8 cellular contexts compared by ENCODE assay signal in the genomic region with DNA sequence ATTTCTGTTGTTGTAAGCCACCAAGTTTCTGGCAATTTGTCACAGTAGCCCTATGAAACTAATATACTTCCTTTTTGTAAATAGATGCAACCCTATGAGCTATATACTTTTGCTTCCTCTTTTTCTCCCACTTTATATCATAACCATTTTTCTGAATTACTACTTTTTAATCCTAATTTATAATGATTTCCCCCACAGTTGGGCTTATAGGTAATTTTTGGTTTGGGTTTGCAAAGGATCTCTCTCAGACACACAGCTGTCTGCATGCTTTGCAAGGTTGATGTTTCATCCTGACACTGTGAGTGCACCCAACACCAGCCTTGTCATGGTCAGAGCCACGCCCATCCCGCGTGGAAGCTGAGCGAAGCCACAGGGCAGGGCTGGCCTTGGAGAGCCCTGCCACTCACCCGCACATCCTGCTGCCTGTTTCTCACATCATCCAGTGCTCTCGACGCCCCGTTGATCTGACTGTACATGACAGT. TPM values are rescaled to one million over a fixed set of nuclear protein-coding genes. Genes with fewer than 3 reads are reported as not detected.
DNase-seq lines count a peak whose midpoint lies in the region; ATAC-seq and TF ChIP-seq lines count a peak whose summit lies in the region.

No MANE protein-coding gene starts in this region.

- peaks cover 77% of the 10 kb centered on the region for H3K36me3 Mint-ChIP-seq in activated CD4-positive, alpha-beta T cell treated with anti-CD3 and anti-CD28 coated beads for 36 hours (ENCODE audit: low read depth)

- no peaks in the 10 kb centered on the region for H3K9me3 Mint-ChIP-seq in activated CD4-positive, alpha-beta T cell treated with anti-CD3 and anti-CD28 coated beads for 36 hours (ENCODE audit: low read depth)

- no peaks in the 10 kb centered on the region for H3K27me3 ChIP-seq in subcutaneous abdominal adipose tissue (ENCODE audit: control insufficient read depth in 5 of 5, insufficient read depth in 4 of 5, low read length in 5 of 5)

- no peak overlapping the region for H3K4me3 Mint-ChIP-seq in activated CD4-positive, alpha-beta T cell treated with anti-CD3 and anti-CD28 coated beads for 36 hours

- no peak overlapping the region for H3K9ac ChIP-seq in subcutaneous abdominal adipose tissue (ENCODE audit: low read length in 5 of 5)

- peak; percentile 61 for ATAC-seq in activated CD4-positive, alpha-beta T cell treated with anti-CD3 and anti-CD28 coated beads for 36 hours
- peak; percentile 87 for ATAC-seq in HG02798 (IDR thresholded peaks at IDR 0.05; ENCODE audit: poor library complexity, unreplicated experiment)

- H3K4me1 ChIP-seq in subcutaneous abdominal adipose tissue (ENCODE audit: control insufficient read depth in 5 of 5, insufficient read depth in 5 of 5, low read length in 5 of 5), result peaks cover 18 to 57% (median 41%) of the 10 kb centered on the region in 5 donors

- H3K4me3 ChIP-seq in epithelial cell of esophagus (ENCODE audit: low read length) (no peak overlapping the region), subcutaneous abdominal adipose tissue (ENCODE audit: low read depth in 1 of 5, low read length in 5 of 5) (no peak overlapping the region)

- no peak for TF ChIP-seq CTCF in epithelial cell of esophagus (IDR thresholded peaks at IDR 0.05; ENCODE audit: insufficient read depth, low read depth, low read length, missing control alignments)

- peak overlapping the region; percentile 67 for H3K27ac Mint-ChIP-seq in activated CD4-positive, alpha-beta T cell treated with anti-CD3 and anti-CD28 coated beads for 36 hours

- H3K36me3 ChIP-seq in subcutaneous abdominal adipose tissue (ENCODE audit: control insufficient read depth in 5 of 5, insufficient read depth in 5 of 5, low read length in 5 of 5), result peaks cover 30 to 50% (median 50%) of the 10 kb centered on the region in 5 donors

- peak overlapping the region; percentile 72 for H3K27ac ChIP-seq in subcutaneous abdominal adipose tissue (ENCODE audit: low read depth, low read length)

- no peaks in the 10 kb centered on the region for H3K27me3 Mint-ChIP-seq in activated CD4-positive, alpha-beta T cell treated with anti-CD3 and anti-CD28 coated beads for 36 hours

- peak; percentile 61 for DNase-seq in activated CD4-positive, alpha-beta T cell treated with anti-CD3 and anti-CD28 coated beads for 36 hours
- DNase-seq in activated CD4-positive, alpha-beta T cell treated with anti-CD3 and anti-CD28 coated beads, Interleukin-2, amount 50 U/mL, for 4 hours, result no peak
- DNase-seq in NOMO-1 treated with dmso at 0.1 percent for 144 hours (lab: John Stamatoyannopoulos, UW; ENCODE audit: unreplicated experiment), result peak; percentile 68
- DNase-seq in epithelial cell of esophagus (ENCODE audit: low read depth), result peak; percentile 60
- no peak for DNase-seq in mucosa of gallbladder (ENCODE audit: low spot score)
- DNase-seq in NCI-H69 (lab: John Stamatoyannopoulos, UW), result no peak

- POLR2A ChIA-PET in activated CD4-positive, alpha-beta T cell treated with anti-CD3 and anti-CD28 coated beads for 36 hours (lab: Charles Lee), result interaction anchor here (0.6 kb wide), 1 partner anchor 93 kb away, joined by 3 read pairs; no protein-coding TSS in a partner anchor

- CTCF ChIA-PET in activated CD4-positive, alpha-beta T cell treated with anti-CD3 and anti-CD28 coated beads for 36 hours (lab: Charles Lee), result interaction anchor here (0.8 to 1.6 kb wide), 3 partner anchors 16 to 88 kb away, joined by 3 to 4 read pairs (median 3); no protein-coding TSS in a partner anchor

- H3K4me1 Mint-ChIP-seq in activated CD4-positive, alpha-beta T cell treated with anti-CD3 and anti-CD28 coated beads for 36 hours, result peaks cover 44% of the 10 kb centered on the region

- H3K9me3 ChIP-seq in subcutaneous abdominal adipose tissue (ENCODE audit: control insufficient read depth in 5 of 5, low read length in 5 of 5), result no peaks in the 10 kb centered on the region

- intact Hi-C loops in activated CD4-positive, alpha-beta T cell treated with anti-CD3 and anti-CD28 coated beads for 36 hours (cut with DNase I, micrococcal nuclease), result no loop called here

RNA-seq across cellular contexts. Expression of a gene that starts 5.7 kb away (rescaled TPM):
- total RNA-seq in activated CD4-positive, alpha-beta T cell treated with anti-CD3 and anti-CD28 coated beads for 36 hours, result 100 to 1,000 TPM; 173 to 241 TPM
- 94.4 TPM for total RNA-seq in mucosa of gallbladder

RNA-seq across cellular contexts. Expression of a gene that starts 52.7 kb away (rescaled TPM):
- total RNA-seq in activated CD4-positive, alpha-beta T cell treated with anti-CD3 and anti-CD28 coated beads for 36 hours, result 10 to 100 TPM; 20.9 to 21.3 TPM
- 12.5 TPM for total RNA-seq in mucosa of gallbladder

Comparison
In these comparisons a context has a peak if more than half of its experiments do, and no peak if none do; other contexts are left out.
1. DNase-seq: peak in activated CD4-positive, alpha-beta T cell treated with anti-CD3 and anti-CD28 coated beads for 36 hours (single experiment), NOMO-1 treated with dmso at 0.1 percent for 144 hours (single experiment) and epithelial cell of esophagus (single experiment); none in activated CD4-positive, alpha-beta T cell treated with anti-CD3 and anti-CD28 coated beads, Interleukin-2, amount 50 U/mL, for 4 hours (0 of 2), mucosa of gallbladder (single experiment) and NCI-H69 (single experiment).